9 cellular contexts compared by ENCODE assay signal in the genomic region with DNA sequence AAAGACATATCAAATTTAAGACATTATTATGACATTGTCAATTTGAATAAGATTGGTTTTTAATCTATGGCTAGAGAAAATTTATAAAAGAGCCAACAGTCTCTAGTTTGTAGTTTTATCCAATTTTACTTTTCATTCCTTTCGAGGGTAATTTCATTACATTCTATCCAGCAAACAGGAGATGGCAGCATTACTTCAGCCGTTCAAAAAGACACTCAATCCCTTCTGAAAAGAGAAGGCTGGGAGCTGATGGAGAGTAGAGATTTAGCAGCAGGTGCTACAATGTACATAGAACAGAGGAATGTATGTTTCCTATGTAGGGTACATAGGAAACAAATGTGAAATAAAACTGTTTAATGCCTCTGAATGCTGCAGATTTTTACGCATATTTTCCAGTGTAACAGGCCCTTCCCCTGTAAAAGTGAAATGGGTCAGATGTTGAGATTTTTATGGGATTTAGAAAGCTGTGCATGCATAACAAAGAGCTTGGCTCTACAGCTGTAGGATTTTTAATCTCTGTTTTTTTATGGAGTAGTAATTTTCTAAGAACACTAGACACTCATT. TPM values are rescaled to one million over a fixed set of nuclear protein-coding genes. Genes with fewer than 3 reads are reported as not detected.
A peak's percentile ranks its signal among the peaks of the same experiment; 100 is the strongest.
DNase-seq lines count a peak whose midpoint lies in the region; ATAC-seq and TF ChIP-seq lines count a peak whose summit lies in the region.
"Had no signal": no experiment of that assay in that cellular context is flagged by ENCODE, and none has a peak within 500 bp of the region (broad histone marks: within the 10 kb centered on the region; RNA-seq: fewer than 3 reads in every experiment).

No MANE protein-coding gene starts in this region.

- no peaks in the 10 kb centered on the region for H3K9me3 ChIP-seq in HEK293 (ENCODE audit: control insufficient read depth, insufficient read depth, low read depth, low read length)
- no peaks in the 10 kb centered on the region for H3K9me3 ChIP-seq in tibial nerve

- H3K36me3 ChIP-seq in HEK293 (ENCODE audit: control insufficient read depth in 2 of 2, insufficient read depth in 1 of 2, low read length in 2 of 2), result no peaks in the 10 kb centered on the region
- no peaks in the 10 kb centered on the region for H3K36me3 ChIP-seq in tibial nerve

- no peak overlapping the region for H3K4me3 ChIP-seq in HEK293 (ENCODE audit: low read depth, low read length)
- no peak overlapping the region for H3K4me3 ChIP-seq in tibial nerve

- TF ChIP-seq EP300 in tibial nerve (IDR thresholded peaks at IDR 0.05), result no peak

- no peaks in the 10 kb centered on the region for H3K4me1 Mint-ChIP-seq in activated T-cell treated with anti-CD3 and anti-CD28 coated beads, Interleukin-2, amount 50 U/mL, for 4 hours (ENCODE audit: low read depth)

- H3K4me1 ChIP-seq in HEK293 (ENCODE audit: control insufficient read depth, insufficient read depth, low read length), result no peaks in the 10 kb centered on the region
- H3K4me1 ChIP-seq in tibial nerve, result no peaks in the 10 kb centered on the region

- CTCF ChIA-PET in HEK293 (lab: Yijun Ruan, JAX), result interaction anchor here (0.5 to 4.3 kb wide), 46 partner anchors 8 to 1093 kb away, joined by 3 to 55 read pairs (median 4); no protein-coding TSS in a partner anchor

- no peaks in the 10 kb centered on the region for H3K27me3 Mint-ChIP-seq in activated T-cell treated with anti-CD3 and anti-CD28 coated beads, Interleukin-2, amount 50 U/mL, for 4 hours (ENCODE audit: low read depth)

- TF ChIP-seq POLR2A in tibial nerve (IDR thresholded peaks at IDR 0.05), result no peak

- no peak for ATAC-seq in activated T-cell treated with anti-CD3 and anti-CD28 coated beads, Interleukin-2, amount 50 U/mL, for 4 hours
- no peak for ATAC-seq in GM21825 (IDR thresholded peaks at IDR 0.05; ENCODE audit: unreplicated experiment)

- peak; percentile 46; the same call in 1 of the 2 replicates for TF ChIP-seq CTCF in HEK293 (tag by site-specific recombination; IDR thresholded peaks at IDR 0.05)
- TF ChIP-seq CTCF in tibial nerve (IDR thresholded peaks at IDR 0.05), result peak in 3 of 5 experiments; percentile 34 to 53 (median 40)

- no peak overlapping the region for H3K27ac ChIP-seq in HEK293 (ENCODE audit: extremely low read depth, low read depth, low read length)
- no peak overlapping the region for H3K27ac ChIP-seq in tibial nerve

- no peaks in the 10 kb centered on the region for H3K36me3 Mint-ChIP-seq in activated T-cell treated with anti-CD3 and anti-CD28 coated beads, Interleukin-2, amount 50 U/mL, for 4 hours (ENCODE audit: insufficient read depth)

- H3K27me3 ChIP-seq in tibial nerve, result no peaks in the 10 kb centered on the region

- POLR2A ChIA-PET in HEK293 (lab: Yijun Ruan, JAX), result interaction anchor here (0.6 kb wide), 1 partner anchor 125 kb away, joined by 5 read pairs; no protein-coding TSS in a partner anchor

- H3K4me3 Mint-ChIP-seq in activated T-cell treated with anti-CD3 and anti-CD28 coated beads, Interleukin-2, amount 50 U/mL, for 4 hours, result no peak overlapping the region
- H3K4me3 Mint-ChIP-seq: dendritic cell treated with granulocyte-macrophage colony-stimulating factor and Interleukin-4, amounts not matched to agents 40 ng/mL and 50 ng/mL, for 4 days had no signal

- 38 to 40% methylated on average over 3 of the region's 3 CpGs for WGBS in tibial nerve, 2 donors

- DNase-seq in AML-193 (lab: John Stamatoyannopoulos, UW) (peak; percentile 13 to 14), OCI-M1 (lab: John Stamatoyannopoulos, UW) (peak; percentile 78), fibroblast of peridontal ligament (ENCODE audit: extremely low read depth) (peak; percentile 70), tibial nerve (ENCODE audit: low spot score in 2 of 2) (no peak), D341Med (ENCODE audit: low spot score) (no peak)
- DNase-seq in activated T-cell treated with anti-CD3 and anti-CD28 coated beads, Interleukin-2, amount 50 U/mL, for 4 hours, result no peak

- no peaks in the 10 kb centered on the region for H3K9me3 Mint-ChIP-seq in activated T-cell treated with anti-CD3 and anti-CD28 coated beads, Interleukin-2, amount 50 U/mL, for 4 hours
- H3K9me3 Mint-ChIP-seq: dendritic cell treated with granulocyte-macrophage colony-stimulating factor and Interleukin-4, amounts not matched to agents 40 ng/mL and 50 ng/mL, for 4 days had no signal

TF ChIP-seq in HEK293, 187 proteins besides CTCF, POLR2A, EP300 and RAD21:
- TF ChIP-seq, protein P1, sequence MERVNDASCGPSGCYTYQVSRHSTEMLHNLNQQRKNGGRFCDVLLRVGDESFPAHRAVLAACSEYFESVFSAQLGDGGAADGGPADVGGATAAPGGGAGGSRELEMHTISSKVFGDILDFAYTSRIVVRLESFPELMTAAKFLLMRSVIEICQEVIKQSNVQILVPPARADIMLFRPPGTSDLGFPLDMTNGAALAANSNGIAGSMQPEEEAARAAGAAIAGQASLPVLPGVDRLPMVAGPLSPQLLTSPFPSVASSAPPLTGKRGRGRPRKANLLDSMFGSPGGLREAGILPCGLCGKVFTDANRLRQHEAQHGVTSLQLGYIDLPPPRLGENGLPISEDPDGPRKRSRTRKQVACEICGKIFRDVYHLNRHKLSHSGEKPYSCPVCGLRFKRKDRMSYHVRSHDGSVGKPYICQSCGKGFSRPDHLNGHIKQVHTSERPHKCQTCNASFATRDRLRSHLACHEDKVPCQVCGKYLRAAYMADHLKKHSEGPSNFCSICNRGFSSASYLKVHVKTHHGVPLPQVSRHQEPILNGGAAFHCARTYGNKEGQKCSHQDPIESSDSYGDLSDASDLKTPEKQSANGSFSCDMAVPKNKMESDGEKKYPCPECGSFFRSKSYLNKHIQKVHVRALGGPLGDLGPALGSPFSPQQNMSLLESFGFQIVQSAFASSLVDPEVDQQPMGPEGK (tag by site-specific recombination; IDR thresholded peaks at IDR 0.05), result no peak
- TF ChIP-seq ZNF654 (tag by site-specific recombination; IDR thresholded peaks at IDR 0.05; ENCODE audit: low read depth), result peak; percentile 90
- TF ChIP-seq REPIN1 (tag by site-specific recombination; IDR thresholded peaks at IDR 0.05; ENCODE audit: low read depth), result no peak
- TF ChIP-seq PRDM1 (tag by site-specific recombination; IDR thresholded peaks at IDR 0.05), result peak; percentile 61; the same call in 1 of the 2 replicates
- TF ChIP-seq SCRT2 (tag by site-specific recombination; IDR thresholded peaks at IDR 0.05), result 0 out of 2 replicates have a peak, but pooled peaks have one; percentile 14
- no peak for TF ChIP-seq ZNF600 (tag by site-specific recombination; IDR thresholded peaks at IDR 0.05)
- TF ChIP-seq, protein P2, sequence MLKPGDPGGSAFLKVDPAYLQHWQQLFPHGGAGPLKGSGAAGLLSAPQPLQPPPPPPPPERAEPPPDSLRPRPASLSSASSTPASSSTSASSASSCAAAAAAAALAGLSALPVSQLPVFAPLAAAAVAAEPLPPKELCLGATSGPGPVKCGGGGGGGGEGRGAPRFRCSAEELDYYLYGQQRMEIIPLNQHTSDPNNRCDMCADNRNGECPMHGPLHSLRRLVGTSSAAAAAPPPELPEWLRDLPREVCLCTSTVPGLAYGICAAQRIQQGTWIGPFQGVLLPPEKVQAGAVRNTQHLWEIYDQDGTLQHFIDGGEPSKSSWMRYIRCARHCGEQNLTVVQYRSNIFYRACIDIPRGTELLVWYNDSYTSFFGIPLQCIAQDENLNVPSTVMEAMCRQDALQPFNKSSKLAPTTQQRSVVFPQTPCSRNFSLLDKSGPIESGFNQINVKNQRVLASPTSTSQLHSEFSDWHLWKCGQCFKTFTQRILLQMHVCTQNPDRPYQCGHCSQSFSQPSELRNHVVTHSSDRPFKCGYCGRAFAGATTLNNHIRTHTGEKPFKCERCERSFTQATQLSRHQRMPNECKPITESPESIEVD (tag by site-specific recombination; IDR thresholded peaks at IDR 0.05), result 0 out of 2 replicates have a peak, but pooled peaks have one; percentile 9

RNA-seq across cellular contexts. Expression of a gene that starts 15.9 kb away (rescaled TPM):
- total RNA-seq in tibial nerve, result 1,000 to 10,000 TPM in 3 of 4 donors, 100 to 1,000 TPM in 1; 884 to 1,671 (median 1,500) TPM
- 1,000 to 10,000 TPM; 1,815 to 1,961 (median 1,864) TPM for total RNA-seq in activated T-cell treated with anti-CD3 and anti-CD28 coated beads, Interleukin-2, amount 50 U/mL, for 4 hours

RNA-seq across cellular contexts. Expression of a gene that starts 31.9 kb away (rescaled TPM):
- total RNA-seq in tibial nerve, result 10 to 100 TPM in 1 of 4 donors, 1 to 10 TPM in 3; 3.9 to 12.3 (median 6.6) TPM
- total RNA-seq in activated T-cell treated with anti-CD3 and anti-CD28 coated beads, Interleukin-2, amount 50 U/mL, for 4 hours, result 1 to 10 TPM; 3.8 to 4.5 (median 4.3) TPM

Comparison
In these comparisons a context has a peak if more than half of its experiments do, and no peak if none do; other contexts are left out.
1. DNase-seq: peak in AML-193 (2 of 2), OCI-M1 (single experiment) and fibroblast of peridontal ligament (single experiment); none in tibial nerve (0 of 2), D341Med (single experiment) and activated T-cell treated with anti-CD3 and anti-CD28 coated beads, Interleukin-2, amount 50 U/mL, for 4 hours (single experiment).